ENCODE assay signal across 15 cellular contexts in the genomic region with DNA sequence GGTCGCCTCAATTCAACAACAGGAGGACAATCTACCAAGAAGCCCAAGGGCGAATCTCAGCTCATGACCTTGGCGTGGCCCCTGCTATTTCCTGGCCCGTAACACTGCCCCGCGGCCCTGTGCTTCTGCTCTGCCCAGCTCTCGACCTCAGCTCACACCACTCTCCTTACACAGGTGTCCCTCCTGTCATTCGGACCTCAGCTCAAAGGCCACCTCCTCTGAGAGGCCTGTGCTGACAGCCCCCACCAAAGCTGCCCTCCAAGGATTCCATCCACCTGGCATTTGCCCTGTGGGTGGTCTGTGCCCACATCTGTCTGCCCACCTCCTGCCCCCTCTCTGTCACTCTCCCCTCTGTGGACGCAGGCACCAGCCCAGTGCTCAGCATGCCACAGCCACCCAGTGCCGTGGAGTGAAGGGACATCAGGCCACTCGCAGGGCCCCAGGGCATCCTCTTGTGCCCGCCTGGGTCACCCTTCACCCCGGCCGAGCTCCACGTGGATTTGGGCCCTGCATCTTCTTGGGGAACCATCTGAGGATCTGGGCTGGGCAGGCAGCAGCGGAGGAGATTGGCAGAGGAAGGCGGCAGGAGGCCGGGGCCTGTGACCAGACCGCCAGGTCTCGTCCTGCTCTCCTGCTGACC.
DNase-seq lines count a peak whose midpoint lies in the region; ATAC-seq, FAIRE-seq and TF ChIP-seq lines count a peak whose summit lies in the region.
"Had no signal": no experiment of that assay in that cellular context is flagged by ENCODE, and none has a peak within 500 bp of the region (broad histone marks: within the 10 kb centered on the region; RNA-seq: fewer than 3 reads in every experiment).

No MANE protein-coding gene starts in this region.

- intact Hi-C loops in left lung (cut with DNase I): no loop called here

- peak; percentile 15 for DNase-seq in D341Med (ENCODE audit: low spot score)
- DNase-seq in RWPE2 (ENCODE audit: low spot score): peak; percentile 38
- DNase-seq in left lung: peak; percentile 27 to 57
- DNase-seq in NCI-H774 (lab: John Stamatoyannopoulos, UW): no peak
- no peak for DNase-seq in DMS 273 (lab: John Stamatoyannopoulos, UW; ENCODE audit: unreplicated experiment)
- no peak for DNase-seq in substantia nigra (lab: John Stamatoyannopoulos, UW)
- no peak for DNase-seq in HTR-8/SVneo (ENCODE audit: insufficient read length, low spot score)
- DNase-seq: activated B cell treated with CpG ODN at 0.5 μM for 24 hours; BE2C; effector memory CD4-positive, alpha-beta T cell; GF-D8; hippocampal formation; stimulated activated naive CD4-positive, alpha-beta T cell had no signal

- no peak for TF ChIP-seq CTCF in RWPE2 (IDR thresholded peaks at IDR 0.05; ENCODE audit: poor library complexity, severe bottlenecking)
- TF ChIP-seq CTCF in left lung (IDR thresholded peaks at IDR 0.05): no peak

- H3K36me3 ChIP-seq in RWPE2 (ENCODE audit: low read depth) (no peaks in the 10 kb centered on the region), left lung (no peaks in the 10 kb centered on the region), skeletal muscle tissue (ENCODE audit: control insufficient read depth in 3 of 3, insufficient read depth in 3 of 3, low read length in 3 of 3) (no peaks in the 10 kb centered on the region)
- H3K36me3 ChIP-seq: BE2C had no signal

- peaks cover 11% of the 10 kb centered on the region for H3K4me1 ChIP-seq in RWPE2 (ENCODE audit: insufficient read depth, poor library complexity, severe bottlenecking)
- H3K4me1 ChIP-seq in left lung: peaks cover 0 to 13% of the 10 kb centered on the region in 2 donors
- H3K4me1 ChIP-seq in skeletal muscle tissue (ENCODE audit: control insufficient read depth in 3 of 3, insufficient read depth in 3 of 3, low read length in 3 of 3): peaks cover 43 to 45% (median 44%) of the 10 kb centered on the region in 3 donors
- H3K4me1 ChIP-seq: BE2C had no signal

- peak overlapping the region in 1 of 3 donors; percentile 25 for H3K9ac ChIP-seq in skeletal muscle tissue (ENCODE audit: low read depth in 1 of 3, low read length in 3 of 3)

- H3K9me3 ChIP-seq in RWPE2 (ENCODE audit: severe bottlenecking): no peaks in the 10 kb centered on the region
- H3K9me3 ChIP-seq in left lung: no peaks in the 10 kb centered on the region
- H3K9me3 ChIP-seq in skeletal muscle tissue (ENCODE audit: control insufficient read depth in 3 of 3, low read length in 3 of 3): no peaks in the 10 kb centered on the region
- H3K9me3 ChIP-seq: BE2C had no signal

- no peaks in the 10 kb centered on the region for H3K27me3 ChIP-seq in RWPE2 (ENCODE audit: insufficient read depth, poor library complexity, severe bottlenecking)
- no peaks in the 10 kb centered on the region for H3K27me3 ChIP-seq in left lung
- no peaks in the 10 kb centered on the region for H3K27me3 ChIP-seq in skeletal muscle tissue (ENCODE audit: control insufficient read depth in 3 of 3, insufficient read depth in 3 of 3, low read length in 3 of 3)
- H3K27me3 ChIP-seq: BE2C had no signal

- FAIRE-seq in HTR-8/SVneo (lab: Jason Lieb, UNC): no peak

- no peak overlapping the region for H3K27ac ChIP-seq in RWPE2 (ENCODE audit: poor library complexity, severe bottlenecking)
- no peak overlapping the region for H3K27ac ChIP-seq in left lung
- H3K27ac ChIP-seq in skeletal muscle tissue (ENCODE audit: low read depth, low read length): peak overlapping the region; percentile 91
- H3K27ac ChIP-seq in substantia nigra (ENCODE audit: low read depth, low read length, poor library complexity, severe bottlenecking): no peak overlapping the region

- ATAC-seq in RWPE2 (ENCODE audit: low read depth): no peak
- ATAC-seq in left lung: no peak
- ATAC-seq: GM23338 had no signal

- H3K4me3 ChIP-seq in RWPE2 (ENCODE audit: severe bottlenecking) (no peak overlapping the region), left lung (no peak overlapping the region), skeletal muscle tissue (ENCODE audit: low read length in 3 of 3) (no peak overlapping the region)
- H3K4me3 ChIP-seq: GM23338 had no signal

Comparison
In these comparisons a context has a peak if more than half of its experiments do, and no peak if none do; other contexts are left out.
1. DNase-seq: peak in D341Med (single experiment), RWPE2 (single experiment) and left lung (2 of 2); none in NCI-H774 (single experiment), DMS 273 (single experiment), substantia nigra (0 of 49) and HTR-8/SVneo (single experiment).